In genomic region chr3:129384103-129384502, GRCh38 we compare ENCODE assay signal across 9 cellular contexts. TPM values are rescaled to one million over a fixed set of nuclear protein-coding genes. Genes with fewer than 3 reads are reported as not detected.
DNase-seq lines count a peak whose midpoint lies in the region; ATAC-seq, FAIRE-seq and TF ChIP-seq lines count a peak whose summit lies in the region.
"Not testable (repeated sequence)": the region's sequence is repeated elsewhere in the genome, so short reads cannot be mapped to it uniquely, and the experiment has no call there.
"Had no signal": no experiment of that assay in that cellular context is flagged by ENCODE, and none has a peak within 500 bp of the region (broad histone marks: within the 10 kb centered on the region; RNA-seq: fewer than 3 reads in every experiment).

No MANE protein-coding gene starts in this region.

- H3K4me1 ChIP-seq in CD4-positive, CD25-positive, alpha-beta regulatory T cell (ENCODE audit: control insufficient read depth, insufficient read depth, low read length, poor library complexity, severe bottlenecking) = not testable (repeated sequence)

- H3K9me3 ChIP-seq in CD4-positive, CD25-positive, alpha-beta regulatory T cell (ENCODE audit: control insufficient read depth in 2 of 2, low read length in 2 of 2) = not testable (repeated sequence)

- not testable (repeated sequence) for H3K27me3 Mint-ChIP-seq in CD4-positive, CD25-positive, alpha-beta regulatory T cell; activated naive CD4-positive, alpha-beta T cell treated with anti-CD3 and anti-CD28 coated beads for 36 hours (ENCODE audit: low read depth)

- FAIRE-seq in HTR-8/SVneo (lab: Jason Lieb, UNC) (peak; percentile 16), bronchial epithelial cell (lab: Jason Lieb, UNC) (peak; percentile 55)

- H3K27me3 ChIP-seq in CD4-positive, CD25-positive, alpha-beta regulatory T cell (ENCODE audit: control insufficient read depth, insufficient read depth, low read length); bronchial epithelial cell (ENCODE audit: control insufficient read depth, insufficient read depth, low read length): not testable (repeated sequence)

- CTCF ChIA-PET in activated naive CD4-positive, alpha-beta T cell treated with anti-CD3 and anti-CD28 coated beads for 36 hours (lab: Charles Lee) = interaction anchor here (0.6 to 1.8 kb wide), 11 partner anchors 44 to 445 kb away, joined by 3 to 15 read pairs (median 3); partner anchors contain the start of gene EFCAB12

- ATAC-seq in CD4-positive, CD25-positive, alpha-beta regulatory T cell (ENCODE audit: low read depth in 2 of 2) = not testable (repeated sequence)
- ATAC-seq in left lobe of liver = peak; percentile 47

- not testable (repeated sequence) for H3K27ac ChIP-seq in CD4-positive, CD25-positive, alpha-beta regulatory T cell (ENCODE audit: insufficient read depth, low read length, poor library complexity, severe bottlenecking)

- not testable (repeated sequence) for DNase-seq in CD4-positive, CD25-positive, alpha-beta regulatory T cell; HTR-8/SVneo (ENCODE audit: insufficient read length, low spot score); activated naive CD4-positive, alpha-beta T cell treated with anti-CD3 and anti-CD28 coated beads for 36 hours; bronchial epithelial cell (ENCODE audit: low read depth); left lobe of liver (ENCODE audit: low spot score)

- not testable (repeated sequence) for TF ChIP-seq CTCF in bronchial epithelial cell (IDR thresholded peaks at IDR 0.05; ENCODE audit: insufficient read depth, low read length, severe bottlenecking)

- not testable (repeated sequence) for H3K4me1 Mint-ChIP-seq in CD4-positive, CD25-positive, alpha-beta regulatory T cell; activated naive CD4-positive, alpha-beta T cell treated with anti-CD3 and anti-CD28 coated beads for 36 hours (ENCODE audit: low read depth)

- H3K4me3 Mint-ChIP-seq in CD4-positive, CD25-positive, alpha-beta regulatory T cell; activated naive CD4-positive, alpha-beta T cell treated with anti-CD3 and anti-CD28 coated beads for 36 hours: not testable (repeated sequence)

- peak overlapping the region in 2 of 3 donors; percentile 44 to 95 for H3K27ac Mint-ChIP-seq in CD4-positive, CD25-positive, alpha-beta regulatory T cell
- peak overlapping the region; percentile 39 for H3K27ac Mint-ChIP-seq in activated naive CD4-positive, alpha-beta T cell treated with anti-CD3 and anti-CD28 coated beads for 36 hours

- not testable (repeated sequence) for H3K9me3 Mint-ChIP-seq in CD4-positive, CD25-positive, alpha-beta regulatory T cell; activated naive CD4-positive, alpha-beta T cell treated with anti-CD3 and anti-CD28 coated beads for 36 hours

- not testable (repeated sequence) for H3K4me3 ChIP-seq in CD4-positive, CD25-positive, alpha-beta regulatory T cell (ENCODE audit: low read depth, low read length); bronchial epithelial cell (ENCODE audit: low read depth, low read length)

- H3K36me3 Mint-ChIP-seq in CD4-positive, CD25-positive, alpha-beta regulatory T cell = peaks cover 20% of the 10 kb centered on the region
- not testable (repeated sequence) for H3K36me3 Mint-ChIP-seq in activated naive CD4-positive, alpha-beta T cell treated with anti-CD3 and anti-CD28 coated beads for 36 hours (ENCODE audit: low read depth)

- H3K36me3 ChIP-seq in CD4-positive, CD25-positive, alpha-beta regulatory T cell (ENCODE audit: control insufficient read depth, insufficient read depth, low read length) = peaks cover 20% of the 10 kb centered on the region
- H3K36me3 ChIP-seq in bronchial epithelial cell (ENCODE audit: control insufficient read depth, insufficient read depth, low read length) = not testable (repeated sequence)

- intact Hi-C loops in activated naive CD4-positive, alpha-beta T cell treated with anti-CD3 and anti-CD28 coated beads for 36 hours (cut with micrococcal nuclease) = loop anchor here (10.0 kb wide), 2 partner anchors 111 to 551 kb away; no protein-coding TSS in a partner anchor

RNA-seq across cellular contexts. Expression of gene EFCAB12, which starts 44.3 kb away (rescaled TPM):
- 2.2 TPM for total RNA-seq in CD4-positive, CD25-positive, alpha-beta regulatory T cell
- under 1 TPM in 3 of 4 donors, not detected in 1; 0.05 to 0.13 (median 0.05) TPM for polyA plus RNA-seq in CD4-positive, CD25-positive, alpha-beta regulatory T cell
- total RNA-seq in activated naive CD4-positive, alpha-beta T cell treated with anti-CD3 and anti-CD28 coated beads for 36 hours = under 1 TPM; 0.37 to 0.81 TPM
- total RNA-seq in bronchial epithelial cell = not detected in 2 replicates
- 0.40 TPM for total RNA-seq in left lobe of liver
- total RNA-seq: Daoy, G401, GM23248 had no signal
- polyA plus RNA-seq: CD14-positive monocyte, GM23248 had no signal

RNA-seq across cellular contexts. Expression of gene MBD4, which starts 55.6 kb away (rescaled TPM):
- total RNA-seq in CD4-positive, CD25-positive, alpha-beta regulatory T cell = 44.6 TPM
- polyA plus RNA-seq in CD4-positive, CD25-positive, alpha-beta regulatory T cell = 10 to 100 TPM; 37.0 to 46.7 (median 42.3) TPM
- 10 to 100 TPM; 50.9 to 51.0 TPM for total RNA-seq in activated naive CD4-positive, alpha-beta T cell treated with anti-CD3 and anti-CD28 coated beads for 36 hours
- 11.3 and 24.5 TPM in 2 replicates for total RNA-seq in bronchial epithelial cell
- 16.5 TPM for total RNA-seq in left lobe of liver

RNA-seq across cellular contexts. Expression of gene IFT122, which starts 55.9 kb away (rescaled TPM):
- 19.3 TPM for total RNA-seq in CD4-positive, CD25-positive, alpha-beta regulatory T cell
- 1 to 10 TPM; 2.5 to 5.3 (median 3.8) TPM for polyA plus RNA-seq in CD4-positive, CD25-positive, alpha-beta regulatory T cell
- total RNA-seq in activated naive CD4-positive, alpha-beta T cell treated with anti-CD3 and anti-CD28 coated beads for 36 hours = 10 to 100 TPM; 27.8 to 32.4 TPM
- total RNA-seq in bronchial epithelial cell (5.9 and 10.0 TPM in 2 replicates), left lobe of liver (11.0 TPM)
